Comparison of ENCODE assay signal across 26 cellular contexts in genomic region chr18:78323453-78324230, GRCh38.
DNase-seq lines count a peak whose midpoint lies in the region; ATAC-seq, FAIRE-seq and TF ChIP-seq lines count a peak whose summit lies in the region.
"Had no signal": no experiment of that assay in that cellular context is flagged by ENCODE, and none has a peak within 500 bp of the region (broad histone marks: within the 10 kb centered on the region; RNA-seq: fewer than 3 reads in every experiment).

No MANE protein-coding gene starts in this region.

- WGBS in K562 (ENCODE audit: insufficient coverage, low coverage, missing lambda C conversion rate), result 0% methylated on average over 11 of the region's 16 CpGs
- 63 to 68% methylated on average over 16 of the region's 16 CpGs for WGBS in lower leg skin, 2 donors

- CTCF ChIA-PET in K562 (lab: Yijun Ruan, JAX; ENCODE audit: low intra/inter-chr PET ratio) (no interaction called here), Caco-2 (lab: Charles Lee) (no interaction called here)

- no peaks in the 10 kb centered on the region for H3K36me3 ChIP-seq in K562 (ENCODE audit: control insufficient read depth, insufficient read depth, low read length)
- H3K36me3 ChIP-seq in Caco-2 (ENCODE audit: control insufficient read depth, insufficient read depth, low read length), result no peaks in the 10 kb centered on the region
- H3K36me3 ChIP-seq: BE2C; BLaER1 treated with 17β-estradiol and CSF1 and Interleukin-3, amounts not matched to agents 10 nM and 100 nM had no signal

- BruUV-seq in K562 (replicated peaks; lab: Mats Ljungman, UMichigan) (no TSS peak), Caco-2 (replicated peaks; lab: Mats Ljungman, UMichigan) (no TSS peak)

- H3K27me3 ChIP-seq in K562 (ENCODE audit: control insufficient read depth in 2 of 2, insufficient read depth in 2 of 2, low read length in 2 of 2), result peaks cover 0 to 17% of the 10 kb centered on the region in 2 experiments; a peak in 2 of 5 replicates
- H3K27me3 ChIP-seq in Caco-2 (replicated peaks; ENCODE audit: control insufficient read depth, insufficient read depth, low read length), result no peaks in the 10 kb centered on the region
- H3K27me3 ChIP-seq: BLaER1 treated with 17β-estradiol and CSF1 and Interleukin-3, amounts not matched to agents 10 nM and 100 nM had no signal

- FAIRE-seq in K562 (lab: Jason Lieb, UNC), result no peak
- FAIRE-seq: A549, GM12878, GM19239 had no signal

- ATAC-seq in K562, result no peak
- ATAC-seq: A549, GM12878, HCT116 had no signal

- H3K36me3 Mint-ChIP-seq in Caco-2 (ENCODE audit: insufficient read depth, unreplicated experiment), result no peaks in the 10 kb centered on the region
- H3K36me3 Mint-ChIP-seq: CD14-positive monocyte had no signal

- no peaks in the 10 kb centered on the region for H4K20me1 ChIP-seq in K562 (replicated peaks; ENCODE audit: control insufficient read depth, insufficient read depth, low read length)
- H4K20me1 ChIP-seq: BLaER1 treated with 17β-estradiol and CSF1 and Interleukin-3, amounts not matched to agents 10 nM and 100 nM had no signal

- in situ Hi-C loops in K562 (cut with MboI), result no loop called here

- H3K9me1 ChIP-seq in K562 (ENCODE audit: control insufficient read depth, insufficient read depth, low read length), result no peaks in the 10 kb centered on the region

- intact Hi-C loops in K562 (cut with micrococcal nuclease), result no loop called here
- intact Hi-C loops in lower leg skin (cut with DNase I; ENCODE audit: low total_unique reads), result no loop called here
- intact Hi-C loops in Caco-2 (cut with micrococcal nuclease; ENCODE audit: unreplicated experiment), result no loop called here

- no peak overlapping the region for H3K27ac ChIP-seq in K562 (ENCODE audit: extremely low read depth, low read depth, low read length)
- H3K27ac ChIP-seq: 22Rv1; A549; BLaER1 treated with 17β-estradiol and CSF1 and Interleukin-3, amounts not matched to agents 10 nM and 100 nM; GM23248 had no signal

- H3K4me1 Mint-ChIP-seq in Caco-2 (ENCODE audit: low read depth, unreplicated experiment), result no peaks in the 10 kb centered on the region
- H3K4me1 Mint-ChIP-seq: CD14-positive monocyte; CD8-positive, alpha-beta memory T cell; H9 had no signal

- POLR2A ChIA-PET in K562 (lab: Yijun Ruan, JAX), result no interaction called here
- POLR2A ChIA-PET in Caco-2 (lab: Charles Lee), result no interaction called here

- TF ChIP-seq EP300 in K562 (IDR thresholded peaks at IDR 0.05; ENCODE audit: low read length), result no peak

- DNase-seq in DMS79 treated with DMSO at 0.1 percent for 48 hours (lab: John Stamatoyannopoulos, UW) (peak; percentile 1), DMS79 (lab: John Stamatoyannopoulos, UW) (no peak), NCI-H524 treated with DMSO at 0.1 percent for 48 hours (lab: John Stamatoyannopoulos, UW) (peak; percentile 13), K562 (ENCODE audit: extremely low read depth in 1 of 4, low spot score in 3 of 4) (no peak), lower leg skin (ENCODE audit: low spot score in 2 of 2) (no peak), erythroblast (lab: John Stamatoyannopoulos, UW) (no peak), Caco-2 (no peak)
- DNase-seq in activated naive CD4-positive, alpha-beta T cell treated with Interleukin-2 at 50 U/mL for 16 hours, result no peak
- DNase-seq: ACHN; AML-193; BE2C; Calu3; CD4-positive, alpha-beta T cell; CD8-positive, alpha-beta memory T cell; DMS53; EL; GDM1; GM23248; H9 had no signal

- TF ChIP-seq POLR2A in K562 (conservative IDR thresholded peaks at IDR 0.05) (no peak), lower leg skin (IDR thresholded peaks at IDR 0.05) (no peak), erythroblast (IDR thresholded peaks at IDR 0.05; ENCODE audit: low read length) (no peak)

- TF ChIP-seq RAD21 in K562 (CRISPR knock-in tag; conservative IDR thresholded peaks at IDR 0.05 in 1 of 2, IDR thresholded peaks at IDR 0.05 in 1 of 2), result no peak

- H3K9ac ChIP-seq in K562 (ENCODE audit: insufficient read depth in 1 of 2, low read depth in 2 of 2, low read length in 2 of 2), result no peak overlapping the region
- H3K9ac ChIP-seq: BLaER1 treated with 17β-estradiol and CSF1 and Interleukin-3, amounts not matched to agents 10 nM and 100 nM; GM23248 had no signal

- H3K27me3 Mint-ChIP-seq in Caco-2 (ENCODE audit: insufficient read depth, unreplicated experiment), result no peaks in the 10 kb centered on the region
- H3K27me3 Mint-ChIP-seq: CD4-positive, alpha-beta T cell; CD8-positive, alpha-beta memory T cell had no signal

- H3K79me2 ChIP-seq in K562 (ENCODE audit: control insufficient read depth, insufficient read depth, low read length), result no peaks in the 10 kb centered on the region

- no peak for TF ChIP-seq CTCF in K562 (IDR thresholded peaks at IDR 0.05 in 2 of 3, conservative IDR thresholded peaks at IDR 0.05 in 1 of 3; ENCODE audit: insufficient read depth in 2 of 3, low read depth in 1 of 3, low read length in 3 of 3)
- TF ChIP-seq CTCF in lower leg skin (IDR thresholded peaks at IDR 0.05), result no peak
- TF ChIP-seq CTCF in Caco-2 (IDR thresholded peaks at IDR 0.05; ENCODE audit: insufficient read depth in 1 of 2, low read depth in 1 of 2, low read length in 1 of 2, severe bottlenecking in 1 of 2, unreplicated experiment in 1 of 2), result no peak

- no peaks in the 10 kb centered on the region for H3K4me1 ChIP-seq in K562 (replicated peaks in 1 of 2; ENCODE audit: control insufficient read depth in 2 of 2, insufficient read depth in 2 of 2, low read length in 2 of 2)
- no peaks in the 10 kb centered on the region for H3K4me1 ChIP-seq in Caco-2
- H3K4me1 ChIP-seq: A549; BE2C; BLaER1 treated with 17β-estradiol and CSF1 and Interleukin-3, amounts not matched to agents 10 nM and 100 nM had no signal

- H3K4me3 ChIP-seq in K562, result no peak overlapping the region
- H3K4me3 ChIP-seq in lower leg skin (ENCODE audit: low read depth, poor library complexity, severe bottlenecking), result peak overlapping the region; percentile 9
- no peak overlapping the region for H3K4me3 ChIP-seq in Caco-2 (ENCODE audit: low read depth, low read length)
- H3K4me3 ChIP-seq: A549; BLaER1 treated with 17β-estradiol and CSF1 and Interleukin-3, amounts not matched to agents 10 nM and 100 nM; GM12878; GM23248 had no signal

- H3K27ac Mint-ChIP-seq in Caco-2 (ENCODE audit: unreplicated experiment), result no peak overlapping the region
- H3K27ac Mint-ChIP-seq: CD4-positive, alpha-beta T cell; CD8-positive, alpha-beta memory T cell; H9 had no signal

- H3K9me3 Mint-ChIP-seq in Caco-2 (ENCODE audit: unreplicated experiment), result no peaks in the 10 kb centered on the region
- H3K9me3 Mint-ChIP-seq: CD4-positive, alpha-beta T cell; CD8-positive, alpha-beta memory T cell; H9 had no signal

- H3K9me3 ChIP-seq in K562 (replicated peaks; ENCODE audit: control insufficient read depth, insufficient read depth, low read depth, low read length) (no peaks in the 10 kb centered on the region), Caco-2 (no peaks in the 10 kb centered on the region)
- H3K9me3 ChIP-seq: A549; BE2C; BLaER1 treated with 17β-estradiol and CSF1 and Interleukin-3, amounts not matched to agents 10 nM and 100 nM had no signal

- H2AFZ ChIP-seq in K562 (ENCODE audit: low read depth, low read length), result no peak overlapping the region
- H2AFZ ChIP-seq: GM23248 had no signal

- no peak overlapping the region for H3K4me3 Mint-ChIP-seq in Caco-2 (ENCODE audit: unreplicated experiment)
- H3K4me3 Mint-ChIP-seq: CD14-positive monocyte; CD4-positive, alpha-beta T cell; H9 had no signal

- H3K4me2 ChIP-seq in K562 (ENCODE audit: insufficient read depth, low read length), result no peak overlapping the region
- H3K4me2 ChIP-seq: A549; BLaER1 treated with 17β-estradiol and CSF1 and Interleukin-3, amounts not matched to agents 10 nM and 100 nM had no signal

TF ChIP-seq in K562, 482 proteins besides CTCF, POLR2A, EP300 and RAD21:
- TF ChIP-seq ZFP36 (IDR thresholded peaks at IDR 0.05; ENCODE audit: low read depth, low read length, partially characterized antibody) (peak; percentile 63), LARP7 (IDR thresholded peaks at IDR 0.05) (no peak), RBM25 (IDR thresholded peaks at IDR 0.05; ENCODE audit: low read depth, low read length, severe bottlenecking) (peak; percentile 61)

Comparison
In these comparisons a context has a peak if more than half of its experiments do, and no peak if none do; other contexts are left out.
1. DNase-seq: peak in DMS79 treated with DMSO at 0.1 percent for 48 hours (single experiment) and NCI-H524 treated with DMSO at 0.1 percent for 48 hours (single experiment); none in DMS79 (single experiment), K562 (0 of 4), lower leg skin (0 of 2), erythroblast (0 of 2), Caco-2 (0 of 2) and activated naive CD4-positive, alpha-beta T cell treated with Interleukin-2 at 50 U/mL for 16 hours (single experiment).